29 cellular contexts compared by ENCODE assay signal in the genomic region with DNA sequence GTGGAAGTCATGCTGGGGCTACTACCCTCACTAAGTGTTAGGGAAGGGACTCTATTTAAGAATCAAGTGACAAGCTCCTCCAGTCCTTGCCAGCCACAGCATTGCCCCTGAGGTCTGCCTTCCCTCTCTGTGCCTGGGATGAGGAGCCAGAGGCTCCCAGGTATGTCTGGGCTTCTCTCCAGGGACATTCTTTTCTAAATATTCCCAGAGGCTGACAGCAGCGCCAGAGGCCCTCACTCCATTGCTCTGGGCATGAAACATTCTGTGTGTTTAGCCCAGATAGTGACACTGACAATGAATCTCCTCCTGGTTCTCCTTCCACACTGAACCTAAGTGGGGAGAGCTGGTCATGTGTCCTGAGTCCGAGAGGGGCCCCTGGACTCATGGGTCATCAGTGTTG. TPM values are rescaled to one million over a fixed set of nuclear protein-coding genes. Genes with fewer than 3 reads are reported as not detected.
DNase-seq lines count a peak whose midpoint lies in the region; ATAC-seq and TF ChIP-seq lines count a peak whose summit lies in the region.
"Had no signal": no experiment of that assay in that cellular context is flagged by ENCODE, and none has a peak within 500 bp of the region (broad histone marks: within the 10 kb centered on the region; RNA-seq: fewer than 3 reads in every experiment).

No MANE protein-coding gene starts in this region.

- in situ Hi-C loops in KBM-7 (cut with MboI; ENCODE audit: low pct_unique_long_range_greater_than_20kb, low sequenced_read_pairs): loop anchor here (25.0 kb wide), 1 partner anchor 366 kb away; no protein-coding TSS in a partner anchor

- peaks cover 6 to 52% (median 7%) of the 10 kb centered on the region in 3 donors for H3K4me1 ChIP-seq in gastroesophageal sphincter
- peaks cover 16% of the 10 kb centered on the region for H3K4me1 ChIP-seq in rectal smooth muscle tissue (ENCODE audit: control insufficient read depth, insufficient read depth, low read length)
- H3K4me1 ChIP-seq in thyroid gland: peaks cover 0 to 10% of the 10 kb centered on the region in 2 donors
- H3K4me1 ChIP-seq: A549 had no signal

- H3K36me3 ChIP-seq in gastroesophageal sphincter (no peaks in the 10 kb centered on the region), rectal smooth muscle tissue (ENCODE audit: control insufficient read depth, insufficient read depth, low read length) (no peaks in the 10 kb centered on the region), thyroid gland (no peaks in the 10 kb centered on the region)
- H3K36me3 ChIP-seq: SJCRH30 had no signal

- no peaks in the 10 kb centered on the region for H3K9me3 Mint-ChIP-seq in natural killer cell treated with Interleukin-12 subunit alpha and Interleukin-12 subunit beta and Interleukin-15 and Interleukin-18, amount 100 ng/mL, for 72 hours
- H3K9me3 Mint-ChIP-seq: CD4-positive, alpha-beta memory T cell had no signal

- H3K27ac ChIP-seq in gastroesophageal sphincter (peak overlapping the region; percentile 76 to 85 (median 80)), rectal smooth muscle tissue (ENCODE audit: low read depth, low read length) (peak overlapping the region; percentile 69), thyroid gland (peak overlapping the region; percentile 4 to 27 (median 13))
- H3K27ac ChIP-seq: A549, SJCRH30 had no signal

- no CpG with 5 or more reads among the region's 2 CpGs for WGBS in gastroesophageal sphincter (ENCODE audit: low coverage in 1 of 2), 2 donors
- WGBS in thyroid gland, 2 donors: 48 to 86% methylated on average over 1 to 2 of the region's 2 CpGs

- TF ChIP-seq CTCF in gastroesophageal sphincter (IDR thresholded peaks at IDR 0.05): no peak
- TF ChIP-seq CTCF in thyroid gland (IDR thresholded peaks at IDR 0.05): no peak

- TF ChIP-seq EP300 in gastroesophageal sphincter (IDR thresholded peaks at IDR 0.05): no peak

- no peak overlapping the region for H3K4me3 Mint-ChIP-seq in natural killer cell treated with Interleukin-12 subunit alpha and Interleukin-12 subunit beta and Interleukin-15 and Interleukin-18, amount 100 ng/mL, for 72 hours
- H3K4me3 Mint-ChIP-seq: CD4-positive, alpha-beta memory T cell had no signal

- ATAC-seq in gastroesophageal sphincter (peak; percentile 86), left cardiac atrium (peak; percentile 78 to 79), HG03460 (IDR thresholded peaks at IDR 0.05; ENCODE audit: unreplicated experiment) (no peak)
- ATAC-seq in natural killer cell treated with Interleukin-12 subunit alpha and Interleukin-12 subunit beta and Interleukin-15 and Interleukin-18, amount 100 ng/mL, for 72 hours: no peak
- ATAC-seq: A549, GM12878, SK-N-SH treated with all-trans-retinoic acid at 6 μM for 48 hours had no signal

- intact Hi-C loops in left cardiac atrium (cut with DNase I): no loop called here
- intact Hi-C loops in thyroid gland (cut with DNase I): loop anchor here (10.0 kb wide), 1 partner anchor 179 kb away; a partner anchor contains a TSS

- no peak overlapping the region for H3K9ac ChIP-seq in rectal smooth muscle tissue (ENCODE audit: low read length)

- TF ChIP-seq POLR2A in gastroesophageal sphincter (IDR thresholded peaks at IDR 0.05): no peak
- TF ChIP-seq POLR2A in thyroid gland (IDR thresholded peaks at IDR 0.05): no peak

- H3K27me3 ChIP-seq in gastroesophageal sphincter (no peaks in the 10 kb centered on the region), rectal smooth muscle tissue (ENCODE audit: control insufficient read depth, insufficient read depth, low read length) (no peaks in the 10 kb centered on the region), thyroid gland (no peaks in the 10 kb centered on the region)
- H3K27me3 ChIP-seq: SJCRH30 had no signal

- DNase-seq in left cardiac atrium (no peak), thyroid gland (peak; percentile 53 to 73), AG08396 (ENCODE audit: low spot score) (no peak), KBM-7 (no peak)
- no peak for DNase-seq in natural killer cell treated with Interleukin-12 subunit alpha and Interleukin-12 subunit beta and Interleukin-15 and Interleukin-18, amount 100 ng/mL, for 72 hours (ENCODE audit: low spot score)
- DNase-seq: C1 segment of cervical spinal cord; Caco-2; CD4-positive, alpha-beta memory T cell; DMS 273 treated with DMSO at 0.1 percent for 48 hours; DMS79; EL; GDM1; Kasumi-1; NCI-H1092 treated with DMSO at 0.1 percent for 48 hours; NCI-H1436; NCI-H187 treated with DMSO at 0.1 percent for 48 hours; NCI-H2171 treated with DMSO at 0.1 percent for 48 hours; NCI-H345; NCI-H510A treated with DMSO at 0.1 percent for 48 hours; NCI-H774; SJCRH30 had no signal

- no peak overlapping the region for H3K27ac Mint-ChIP-seq in natural killer cell treated with Interleukin-12 subunit alpha and Interleukin-12 subunit beta and Interleukin-15 and Interleukin-18, amount 100 ng/mL, for 72 hours
- H3K27ac Mint-ChIP-seq: CD4-positive, alpha-beta memory T cell had no signal

- H3K36me3 Mint-ChIP-seq in natural killer cell treated with Interleukin-12 subunit alpha and Interleukin-12 subunit beta and Interleukin-15 and Interleukin-18, amount 100 ng/mL, for 72 hours: no peaks in the 10 kb centered on the region
- H3K36me3 Mint-ChIP-seq: CD4-positive, alpha-beta memory T cell had no signal

- H3K4me1 Mint-ChIP-seq in natural killer cell treated with Interleukin-12 subunit alpha and Interleukin-12 subunit beta and Interleukin-15 and Interleukin-18, amount 100 ng/mL, for 72 hours (ENCODE audit: low read depth in 2 of 2): no peaks in the 10 kb centered on the region
- H3K4me1 Mint-ChIP-seq: CD4-positive, alpha-beta memory T cell had no signal

- H3K9me3 ChIP-seq in gastroesophageal sphincter (no peaks in the 10 kb centered on the region), thyroid gland (no peaks in the 10 kb centered on the region)
- H3K9me3 ChIP-seq: A549, Caco-2, SJCRH30 had no signal

- peaks cover 24 to 50% of the 10 kb centered on the region in 2 donors for H3K27me3 Mint-ChIP-seq in natural killer cell treated with Interleukin-12 subunit alpha and Interleukin-12 subunit beta and Interleukin-15 and Interleukin-18, amount 100 ng/mL, for 72 hours

- H3K4me3 ChIP-seq in gastroesophageal sphincter: no peak overlapping the region
- H3K4me3 ChIP-seq in rectal smooth muscle tissue (ENCODE audit: low read length): no peak overlapping the region
- H3K4me3 ChIP-seq in thyroid gland (replicated peaks in 1 of 3): no peak overlapping the region
- H3K4me3 ChIP-seq: A549, GM12878, SJCRH30 had no signal

RNA-seq across cellular contexts. Expression of a gene that starts 2.2 kb away (rescaled TPM):
- under 1 TPM; 0.27 to 0.78 (median 0.65) TPM for total RNA-seq in gastroesophageal sphincter
- total RNA-seq in left cardiac atrium: under 1 TPM; 0.34 to 0.91 TPM
- total RNA-seq in thyroid gland: under 1 TPM in 3 of 4 donors, not detected in 1; 0.21 to 0.54 (median 0.22) TPM
- total RNA-seq in natural killer cell treated with Interleukin-12 subunit alpha and Interleukin-12 subunit beta and Interleukin-15 and Interleukin-18, amount 100 ng/mL, for 72 hours: not detected
- total RNA-seq: Caco-2; CD4-positive, alpha-beta memory T cell; GM12878; M059J; SJCRH30 had no signal

RNA-seq across cellular contexts. Expression of a gene that starts 8.7 kb away (rescaled TPM):
- total RNA-seq in gastroesophageal sphincter (not detected), left cardiac atrium (not detected), thyroid gland (not detected)
- not detected for total RNA-seq in natural killer cell treated with Interleukin-12 subunit alpha and Interleukin-12 subunit beta and Interleukin-15 and Interleukin-18, amount 100 ng/mL, for 72 hours
- total RNA-seq: Caco-2; CD4-positive, alpha-beta memory T cell; HT-29; M059J; SJCRH30 had no signal

RNA-seq across cellular contexts. Expression of a gene that starts 37.9 kb away (rescaled TPM):
- 10 to 100 TPM; 12.0 to 17.3 (median 14.0) TPM for total RNA-seq in gastroesophageal sphincter
- total RNA-seq in left cardiac atrium: 10 to 100 TPM in 1 of 2 donors, 1 to 10 TPM in 1; 9.4 to 10.3 TPM
- total RNA-seq in thyroid gland: 10 to 100 TPM; 26.4 to 40.2 (median 36.2) TPM
- total RNA-seq in natural killer cell treated with Interleukin-12 subunit alpha and Interleukin-12 subunit beta and Interleukin-15 and Interleukin-18, amount 100 ng/mL, for 72 hours: 10 to 100 TPM; 12.6 to 15.3 TPM

RNA-seq across cellular contexts. Expression of a gene that starts 51.7 kb away (rescaled TPM):
- total RNA-seq in gastroesophageal sphincter (1 to 10 TPM in 1 of 4 donors, under 1 TPM in 2, not detected in 1; 0.67 to 2.5 (median 0.94) TPM), left cardiac atrium (under 1 TPM; 0.09 to 0.31 TPM), thyroid gland (not detected)
- total RNA-seq in natural killer cell treated with Interleukin-12 subunit alpha and Interleukin-12 subunit beta and Interleukin-15 and Interleukin-18, amount 100 ng/mL, for 72 hours: not detected
- total RNA-seq: Caco-2; CD4-positive, alpha-beta memory T cell; GM12878; M059J; SJCRH30 had no signal

RNA-seq across cellular contexts. Expression of a gene that starts 52.1 kb away (rescaled TPM):
- total RNA-seq in gastroesophageal sphincter (not detected), left cardiac atrium (not detected), thyroid gland (not detected)
- not detected for total RNA-seq in natural killer cell treated with Interleukin-12 subunit alpha and Interleukin-12 subunit beta and Interleukin-15 and Interleukin-18, amount 100 ng/mL, for 72 hours
- total RNA-seq: Caco-2; CD4-positive, alpha-beta memory T cell; GM12878; HT-29; M059J; SJCRH30 had no signal

Comparison
In these comparisons a context has a peak if more than half of its experiments do, and no peak if none do; other contexts are left out.
1. ATAC-seq: peak in gastroesophageal sphincter (single experiment) and left cardiac atrium (2 of 2); none in HG03460 (single experiment) and natural killer cell treated with Interleukin-12 subunit alpha and Interleukin-12 subunit beta and Interleukin-15 and Interleukin-18, amount 100 ng/mL, for 72 hours (0 of 2).
2. H3K27ac ChIP-seq: peak in every context shown above with its lines; median percentile 80 in gastroesophageal sphincter; 69 in rectal smooth muscle tissue; 13 in thyroid gland.
3. DNase-seq: peak in thyroid gland (2 of 2); none in left cardiac atrium (single experiment), natural killer cell treated with Interleukin-12 subunit alpha and Interleukin-12 subunit beta and Interleukin-15 and Interleukin-18, amount 100 ng/mL, for 72 hours (single experiment), AG08396 (single experiment) and KBM-7 (single experiment).